Comparison of ENCODE assay signal across 11 cellular contexts in the genomic region with DNA sequence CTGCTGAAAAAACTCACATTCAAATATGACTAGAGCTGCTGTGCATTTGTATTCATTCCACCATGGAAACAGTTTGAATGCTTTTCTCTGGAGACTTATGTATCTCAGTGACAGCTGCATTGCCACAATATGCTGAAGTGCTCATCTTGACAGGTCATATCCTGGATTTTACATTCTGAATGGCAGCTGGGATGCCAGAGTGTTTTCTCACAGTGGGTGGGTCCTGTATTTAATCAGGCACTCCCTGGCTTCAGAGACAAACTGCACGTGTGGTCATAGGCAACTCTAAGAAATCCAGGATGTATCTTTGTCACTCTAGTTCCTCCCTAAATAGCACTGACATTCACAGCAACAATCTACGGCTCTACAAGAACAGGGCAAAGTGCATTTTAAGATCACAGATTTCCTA.
DNase-seq lines count a peak whose midpoint lies in the region; ATAC-seq, FAIRE-seq and TF ChIP-seq lines count a peak whose summit lies in the region.
"Had no signal": no experiment of that assay in that cellular context is flagged by ENCODE, and none has a peak within 500 bp of the region (broad histone marks: within the 10 kb centered on the region; RNA-seq: fewer than 3 reads in every experiment).

No MANE protein-coding gene starts in this region.

- peaks cover 18% of the 10 kb centered on the region for H3K4me1 ChIP-seq in keratinocyte (ENCODE audit: control insufficient read depth, extremely low read depth, insufficient read depth, low read length)
- no peaks in the 10 kb centered on the region for H3K4me1 ChIP-seq in body of pancreas
- H3K4me1 ChIP-seq in ovary (ENCODE audit: insufficient read depth), result no peaks in the 10 kb centered on the region

- no peaks in the 10 kb centered on the region for H4K20me1 ChIP-seq in keratinocyte (ENCODE audit: control insufficient read depth, extremely low read depth, insufficient read depth, low read length)

- 28 to 30% methylated on average over 2 of the region's 2 CpGs for WGBS in body of pancreas, 2 donors
- WGBS in ovary, 3 donors, result 32 to 34% (median 33%) methylated on average over 2 of the region's 2 CpGs

- H3K27me3 ChIP-seq in keratinocyte (ENCODE audit: control insufficient read depth, extremely low read depth, insufficient read depth, low read length), result no peaks in the 10 kb centered on the region
- H3K27me3 ChIP-seq in body of pancreas, result no peaks in the 10 kb centered on the region
- H3K27me3 ChIP-seq in ovary, result no peaks in the 10 kb centered on the region
- H3K27me3 ChIP-seq: gastrocnemius medialis had no signal

- no peak for TF ChIP-seq EP300 in ovary (IDR thresholded peaks at IDR 0.05)

- H3K79me2 ChIP-seq in keratinocyte (ENCODE audit: control insufficient read depth, insufficient read depth, low read length), result no peaks in the 10 kb centered on the region

- H3K9ac ChIP-seq in keratinocyte (ENCODE audit: control insufficient read depth, extremely low read depth, insufficient read depth, low read length), result peak overlapping the region; percentile 16

- H3K9me3 ChIP-seq in keratinocyte (ENCODE audit: control insufficient read depth, low read depth, low read length) (no peaks in the 10 kb centered on the region), body of pancreas (no peaks in the 10 kb centered on the region), ovary (no peaks in the 10 kb centered on the region)
- H3K9me3 ChIP-seq: gastrocnemius medialis, thoracic aorta had no signal

- H3K4me2 ChIP-seq in keratinocyte (ENCODE audit: control insufficient read depth, extremely low read depth, insufficient read depth, low read depth, low read length), result peak overlapping the region; percentile 66

- ATAC-seq in GM19463 (IDR thresholded peaks at IDR 0.05; ENCODE audit: unreplicated experiment) (peak; percentile 14), HG03521 (IDR thresholded peaks at IDR 0.05; ENCODE audit: unreplicated experiment) (peak; percentile 19), body of pancreas (no peak)
- ATAC-seq: K562 had no signal

- TF ChIP-seq POLR2A in body of pancreas (IDR thresholded peaks at IDR 0.05) (no peak), ovary (IDR thresholded peaks at IDR 0.05) (no peak)

- intact Hi-C loops in body of pancreas (cut with DNase I) (no loop called here), ovary (cut with DNase I) (no loop called here)

- H3K36me3 ChIP-seq in keratinocyte (ENCODE audit: control insufficient read depth in 2 of 2, extremely low read depth in 1 of 2, insufficient read depth in 2 of 2, low read length in 2 of 2), result no peaks in the 10 kb centered on the region
- H3K36me3 ChIP-seq in body of pancreas (replicated peaks in 1 of 2; ENCODE audit: insufficient read depth in 1 of 2, low read depth in 2 of 2), result no peaks in the 10 kb centered on the region
- no peaks in the 10 kb centered on the region for H3K36me3 ChIP-seq in ovary
- H3K36me3 ChIP-seq: gastrocnemius medialis, thoracic aorta had no signal

- no peaks in the 10 kb centered on the region for H3K9me1 ChIP-seq in keratinocyte (ENCODE audit: control insufficient read depth, extremely low read depth, insufficient read depth, low read length)

- H3K4me3 ChIP-seq in keratinocyte (ENCODE audit: control insufficient read depth in 2 of 3, extremely low read depth in 1 of 3, insufficient read depth in 2 of 3, low read depth in 1 of 3, low read length in 3 of 3) (peak overlapping the region in 1 of 3 experiments; percentile 31), body of pancreas (no peak overlapping the region), ovary (no peak overlapping the region)
- H3K4me3 ChIP-seq: gastrocnemius medialis, K562, thoracic aorta had no signal

- FAIRE-seq in keratinocyte (lab: Jason Lieb, UNC), result peak; percentile 95
- FAIRE-seq: K562 had no signal

- dilution Hi-C loops in keratinocyte (cut with MboI; ENCODE audit: extremely low pct_ligation_motif_present, low sequenced_read_pairs), result no loop called here

- DNase-seq in DMS53 treated with DMSO at 0.1 percent for 48 hours (lab: John Stamatoyannopoulos, UW; ENCODE audit: unreplicated experiment), result peak; percentile 81
- DNase-seq in SHP77 treated with DMSO at 0.1 percent for 48 hours (lab: John Stamatoyannopoulos, UW), result peak; percentile 87
- DNase-seq in keratinocyte (ENCODE audit: low read depth, low spot score), result no peak
- no peak for DNase-seq in activated gamma-delta T cell (lab: John Stamatoyannopoulos, UW)
- no peak for DNase-seq in body of pancreas
- DNase-seq in ovary, result no peak
- DNase-seq: gastrocnemius medialis had no signal

- H3K27ac ChIP-seq in keratinocyte (ENCODE audit: control insufficient read depth, insufficient read depth, low read length), result peak overlapping the region; percentile 67
- no peak overlapping the region for H3K27ac ChIP-seq in body of pancreas
- no peak overlapping the region for H3K27ac ChIP-seq in ovary
- H3K27ac ChIP-seq: thoracic aorta had no signal

- H2AFZ ChIP-seq in keratinocyte (ENCODE audit: control insufficient read depth, low read length), result peak overlapping the region; percentile 71

- TF ChIP-seq CTCF in keratinocyte (optimal IDR thresholded peaks at IDR 0.05 in 1 of 3, IDR thresholded peaks at IDR 0.05 in 1 of 3, conservative IDR thresholded peaks at IDR 0.05 in 1 of 3; ENCODE audit: extremely low read depth in 1 of 3, insufficient read depth in 2 of 3, low read length in 3 of 3) (no peak), body of pancreas (IDR thresholded peaks at IDR 0.05) (no peak), ovary (IDR thresholded peaks at IDR 0.05) (no peak)

Comparison
In these comparisons a context has a peak if more than half of its experiments do, and no peak if none do; other contexts are left out.
1. DNase-seq: peak in DMS53 treated with DMSO at 0.1 percent for 48 hours (single experiment) and SHP77 treated with DMSO at 0.1 percent for 48 hours (single experiment); none in keratinocyte (single experiment), activated gamma-delta T cell (single experiment), body of pancreas (0 of 4) and ovary (0 of 5).